Comparison of ENCODE assay signal across 11 cellular contexts in the genomic region with DNA sequence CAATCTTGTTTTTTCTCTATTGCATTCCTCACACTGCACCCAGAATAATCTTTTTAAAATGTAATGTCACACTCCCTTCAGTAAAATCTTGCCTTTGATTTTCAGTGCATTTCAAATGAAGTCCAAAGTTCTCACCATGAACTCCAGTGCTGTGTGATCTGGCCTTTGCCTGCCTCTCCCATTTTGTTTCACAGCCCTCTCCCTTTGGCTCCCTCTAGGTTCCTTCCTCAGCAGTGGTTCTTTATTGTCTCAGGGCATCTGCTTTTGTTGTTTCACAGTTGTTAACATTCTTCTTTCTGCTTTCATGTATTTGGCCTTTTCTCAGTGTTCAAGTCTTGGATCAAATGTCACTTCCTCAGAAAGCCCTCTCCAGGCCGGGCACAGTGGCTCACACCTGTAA.
DNase-seq lines count a peak whose midpoint lies in the region; ATAC-seq and TF ChIP-seq lines count a peak whose summit lies in the region.
"Had no signal": no experiment of that assay in that cellular context is flagged by ENCODE, and none has a peak within 500 bp of the region (broad histone marks: within the 10 kb centered on the region; RNA-seq: fewer than 3 reads in every experiment).

No MANE protein-coding gene starts in this region.

- 33 to 43% methylated on average over 1 of the region's 1 CpG for WGBS in endodermal cell (ENCODE audit: insufficient coverage in 1 of 2, insufficient read length in 1 of 2), 2 experiments
- WGBS in body of pancreas, 2 donors, result 70 to 95% methylated on average over 1 of the region's 1 CpG

- no peaks in the 10 kb centered on the region for H3K9me3 ChIP-seq in DND-41 (ENCODE audit: insufficient read depth, low read length, severe bottlenecking)
- no peaks in the 10 kb centered on the region for H3K9me3 ChIP-seq in Loucy (ENCODE audit: insufficient read depth, low read depth, low read length)
- H3K9me3 ChIP-seq in endodermal cell (ENCODE audit: control insufficient read depth, low read length), result no peaks in the 10 kb centered on the region
- no peaks in the 10 kb centered on the region for H3K9me3 ChIP-seq in naive thymus-derived CD4-positive, alpha-beta T cell (ENCODE audit: control insufficient read depth in 2 of 3, low read length in 3 of 3)
- no peaks in the 10 kb centered on the region for H3K9me3 ChIP-seq in body of pancreas
- H3K9me3 ChIP-seq: neutrophil had no signal

- H3K9me2 ChIP-seq in Loucy (replicated peaks; ENCODE audit: low read depth, low read length), result no peaks in the 10 kb centered on the region

- no peak overlapping the region; the same call in 1 of the 2 replicates for H2AFZ ChIP-seq in DND-41 (ENCODE audit: low read depth, low read length)
- peak overlapping the region; percentile 34 for H2AFZ ChIP-seq in Loucy (ENCODE audit: low read length)

- POLR2A ChIA-PET in naive thymus-derived CD4-positive, alpha-beta T cell (lab: Charles Lee), result interaction anchor here (1.5 kb wide), 1 partner anchor 19 kb away, joined by 6 read pairs; no protein-coding TSS in a partner anchor

- peaks cover 21% of the 10 kb centered on the region for H3K4me1 Mint-ChIP-seq in endodermal cell
- H3K4me1 Mint-ChIP-seq in naive thymus-derived CD4-positive, alpha-beta T cell, result peaks cover 10 to 42% (median 22%) of the 10 kb centered on the region in 7 donors

- H3K79me2 ChIP-seq in DND-41 (ENCODE audit: insufficient read depth, low read length), result no peaks in the 10 kb centered on the region
- H3K79me2 ChIP-seq in Loucy (ENCODE audit: insufficient read depth, low read length), result no peaks in the 10 kb centered on the region

- H4K20me1 ChIP-seq in DND-41 (ENCODE audit: insufficient read depth, low read length) (no peaks in the 10 kb centered on the region), Loucy (ENCODE audit: insufficient read depth, low read length, poor library complexity, severe bottlenecking) (no peaks in the 10 kb centered on the region)

- H3K27me3 ChIP-seq in DND-41 (ENCODE audit: insufficient read depth, low read length, poor library complexity), result no peaks in the 10 kb centered on the region
- no peaks in the 10 kb centered on the region for H3K27me3 ChIP-seq in Loucy (ENCODE audit: insufficient read depth, low read length, poor library complexity, severe bottlenecking)
- H3K27me3 ChIP-seq in endodermal cell (ENCODE audit: control insufficient read depth, insufficient read depth, low read length, poor library complexity, severe bottlenecking), result no peaks in the 10 kb centered on the region
- no peaks in the 10 kb centered on the region for H3K27me3 ChIP-seq in naive thymus-derived CD4-positive, alpha-beta T cell (ENCODE audit: control insufficient read depth in 2 of 2, insufficient read depth in 2 of 2, low read length in 2 of 2)
- no peaks in the 10 kb centered on the region for H3K27me3 ChIP-seq in body of pancreas
- H3K27me3 ChIP-seq: neutrophil had no signal

- TF ChIP-seq POLR2A in body of pancreas (IDR thresholded peaks at IDR 0.05), result no peak

- no peak overlapping the region for H3K9ac ChIP-seq in DND-41 (ENCODE audit: low read depth, low read length)
- no peak overlapping the region for H3K9ac ChIP-seq in Loucy (ENCODE audit: low read depth, low read length, poor library complexity, severe bottlenecking)
- H3K9ac ChIP-seq in endodermal cell (ENCODE audit: extremely low read depth, low read length, poor library complexity, severe bottlenecking), result no peak overlapping the region

- intact Hi-C loops in naive thymus-derived CD4-positive, alpha-beta T cell (cut with micrococcal nuclease), result loop anchor here in 1 of 2 donors (2.0 kb wide), 1 partner anchor 23 kb away; no protein-coding TSS in a partner anchor
- intact Hi-C loops in body of pancreas (cut with DNase I), result no loop called here

- H3K27me3 Mint-ChIP-seq in endodermal cell (ENCODE audit: insufficient read depth), result no peaks in the 10 kb centered on the region
- H3K27me3 Mint-ChIP-seq in naive thymus-derived CD4-positive, alpha-beta T cell, result no peaks in the 10 kb centered on the region

- H3K4me2 ChIP-seq in DND-41 (ENCODE audit: insufficient read depth, low read length), result no peak overlapping the region
- H3K4me2 ChIP-seq in Loucy (ENCODE audit: low read depth, low read length, poor library complexity, severe bottlenecking), result no peak overlapping the region

- no peaks in the 10 kb centered on the region for H3F3A ChIP-seq in Loucy (ENCODE audit: low read depth)

- no peak overlapping the region for H3K4me3 Mint-ChIP-seq in endodermal cell
- peak overlapping the region in 3 of 10 donors; percentile 3 to 22 (median 10) for H3K4me3 Mint-ChIP-seq in naive thymus-derived CD4-positive, alpha-beta T cell

- TF ChIP-seq CTCF in DND-41 (IDR thresholded peaks at IDR 0.05; ENCODE audit: borderline replicate concordance, extremely low read depth, low read length, poor library complexity, severe bottlenecking), result peak; percentile 22
- peak; percentile 37; the same call in 1 of the 2 replicates for TF ChIP-seq CTCF in Loucy (conservative IDR thresholded peaks at IDR 0.05; ENCODE audit: low read length)
- TF ChIP-seq CTCF in endodermal cell (conservative IDR thresholded peaks at IDR 0.05), result peak; percentile 80
- no peak for TF ChIP-seq CTCF in body of pancreas (IDR thresholded peaks at IDR 0.05)

- H3K27ac ChIP-seq in DND-41 (ENCODE audit: low read length) (no peak overlapping the region), endodermal cell (ENCODE audit: low read depth, low read length) (no peak overlapping the region), body of pancreas (no peak overlapping the region)
- no peak overlapping the region for H3K27ac ChIP-seq in naive thymus-derived CD4-positive, alpha-beta T cell (ENCODE audit: low read depth, low read length)
- H3K27ac ChIP-seq: neutrophil had no signal

- no peaks in the 10 kb centered on the region for H3K36me3 Mint-ChIP-seq in endodermal cell (ENCODE audit: low read depth)
- peaks cover 0 to 5% (median 4%) of the 10 kb centered on the region in 5 donors for H3K36me3 Mint-ChIP-seq in naive thymus-derived CD4-positive, alpha-beta T cell

- H3K4me3 ChIP-seq in DND-41 (ENCODE audit: low read depth in 1 of 2, low read length in 2 of 2), result no peak overlapping the region
- no peak overlapping the region for H3K4me3 ChIP-seq in Loucy (ENCODE audit: low read length, poor library complexity, severe bottlenecking)
- H3K4me3 ChIP-seq in endodermal cell (ENCODE audit: low read length), result no peak overlapping the region
- H3K4me3 ChIP-seq in naive thymus-derived CD4-positive, alpha-beta T cell (ENCODE audit: low read length), result no peak overlapping the region
- no peak overlapping the region for H3K4me3 ChIP-seq in body of pancreas

- ATAC-seq in DND-41 (ENCODE audit: insufficient read depth, low read depth) (no peak; the same call in 2 of the 3 replicates), GM19467 (IDR thresholded peaks at IDR 0.05; ENCODE audit: unreplicated experiment) (no peak), body of pancreas (no peak), HG02885 (IDR thresholded peaks at IDR 0.05; ENCODE audit: poor library complexity, unreplicated experiment) (no peak)
- ATAC-seq in naive thymus-derived CD4-positive, alpha-beta T cell, result no peak

- H3K36me3 ChIP-seq in DND-41 (ENCODE audit: insufficient read depth, low read length), result no peaks in the 10 kb centered on the region
- H3K36me3 ChIP-seq in Loucy (ENCODE audit: insufficient read depth, low read length), result no peaks in the 10 kb centered on the region
- no peaks in the 10 kb centered on the region for H3K36me3 ChIP-seq in endodermal cell (ENCODE audit: control insufficient read depth, insufficient read depth, low read length)
- no peaks in the 10 kb centered on the region for H3K36me3 ChIP-seq in naive thymus-derived CD4-positive, alpha-beta T cell (ENCODE audit: control insufficient read depth in 2 of 3, insufficient read depth in 3 of 3, low read length in 3 of 3)
- H3K36me3 ChIP-seq in body of pancreas (replicated peaks in 1 of 2; ENCODE audit: insufficient read depth in 1 of 2, low read depth in 2 of 2), result no peaks in the 10 kb centered on the region
- H3K36me3 ChIP-seq: neutrophil had no signal

- H3K27ac Mint-ChIP-seq in endodermal cell, result peak overlapping the region; percentile 1
- H3K27ac Mint-ChIP-seq in naive thymus-derived CD4-positive, alpha-beta T cell, result peak overlapping the region in 8 of 9 donors; percentile 6 to 72 (median 32)

- H3K4me1 ChIP-seq in DND-41 (ENCODE audit: insufficient read depth, low read length), result no peaks in the 10 kb centered on the region
- no peaks in the 10 kb centered on the region for H3K4me1 ChIP-seq in Loucy (ENCODE audit: insufficient read depth, low read length, poor library complexity, severe bottlenecking)
- no peaks in the 10 kb centered on the region for H3K4me1 ChIP-seq in endodermal cell (ENCODE audit: control insufficient read depth, insufficient read depth, low read length)
- no peaks in the 10 kb centered on the region for H3K4me1 ChIP-seq in naive thymus-derived CD4-positive, alpha-beta T cell (ENCODE audit: control insufficient read depth in 2 of 2, insufficient read depth in 2 of 2, low read length in 2 of 2)
- peaks cover 13% of the 10 kb centered on the region for H3K4me1 ChIP-seq in body of pancreas

- H3K9me3 Mint-ChIP-seq in endodermal cell, result no peaks in the 10 kb centered on the region
- peaks cover 0 to 5% (median 0%) of the 10 kb centered on the region in 11 donors for H3K9me3 Mint-ChIP-seq in naive thymus-derived CD4-positive, alpha-beta T cell

- no peak for DNase-seq in DND-41
- DNase-seq in endodermal cell, result peak; percentile 64
- no peak for DNase-seq in naive thymus-derived CD4-positive, alpha-beta T cell
- no peak for DNase-seq in body of pancreas
- no peak for DNase-seq in activated naive CD4-positive, alpha-beta T cell treated with anti-CD3 and anti-CD28 coated beads, Interleukin-2, amount 50 U/mL, for 16 hours
- DNase-seq: activated T-cell treated with anti-CD3 and anti-CD28 coated beads, Interleukin-2, amount 50 U/mL, for 48 hours; stimulated activated CD4-positive, alpha-beta T cell treated with anti-CD3 and anti-CD28 coated beads, Interleukin-4, amount 100 ng/mL, for 4 hours had no signal

- CTCF ChIA-PET in naive thymus-derived CD4-positive, alpha-beta T cell (lab: Charles Lee), result no interaction called here

Comparison
In these comparisons a context has a peak if more than half of its experiments do, and no peak if none do; other contexts are left out.
1. CTCF ChIP-seq: peak in DND-41 (single experiment), Loucy (single experiment) and endodermal cell (single experiment); none in body of pancreas (0 of 7).